In the genomic region with DNA sequence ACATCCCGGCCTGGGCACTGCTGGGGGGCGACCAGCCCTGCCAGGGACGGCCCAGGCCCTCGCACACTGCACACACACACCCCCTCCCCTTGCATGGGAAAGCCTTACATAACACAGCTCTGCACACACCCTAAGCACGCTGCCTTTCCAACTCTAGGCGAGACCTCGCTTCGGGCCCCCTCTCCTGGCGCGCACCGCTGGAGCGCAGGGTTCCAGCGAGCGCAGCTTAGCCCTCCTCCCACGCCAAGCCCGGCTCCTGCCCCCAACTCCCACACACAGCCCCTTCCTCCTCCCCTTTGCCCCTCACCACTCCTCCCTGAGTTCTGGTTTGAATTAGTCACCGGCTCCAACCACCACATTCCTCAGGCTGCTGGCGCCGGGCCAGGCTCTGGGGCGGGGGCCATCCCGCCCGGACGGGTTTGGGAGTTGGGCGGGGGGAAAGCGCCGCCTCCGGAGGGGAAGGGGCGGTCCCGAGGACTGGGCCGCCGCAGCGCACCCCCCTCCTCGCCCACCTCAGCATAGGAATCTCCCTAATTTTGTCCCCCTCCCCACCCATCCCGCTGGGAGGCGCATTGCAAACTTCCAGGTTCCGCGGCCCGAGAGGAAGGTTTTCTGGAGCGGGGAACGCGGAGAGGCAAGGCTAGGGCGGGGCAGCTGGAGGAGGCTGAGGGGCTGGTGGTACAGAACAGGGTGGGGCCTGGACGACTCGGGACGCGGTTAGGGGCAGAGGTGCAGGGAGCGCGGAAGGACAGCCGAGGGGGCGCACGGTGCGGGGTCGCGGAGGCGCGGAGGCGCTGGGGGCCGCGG, we compare ENCODE assay signal across 1 cellular context.
A peak's percentile ranks its signal among the peaks of the same experiment; 100 is the strongest.
TF ChIP-seq lines count a peak whose summit lies in the region.

No MANE protein-coding gene starts in this region.

TF ChIP-seq in K562, 482 proteins besides CTCF, POLR2A, EP300 and RAD21 (continued from another document and continues in another):
- TF ChIP-seq, protein P1, sequence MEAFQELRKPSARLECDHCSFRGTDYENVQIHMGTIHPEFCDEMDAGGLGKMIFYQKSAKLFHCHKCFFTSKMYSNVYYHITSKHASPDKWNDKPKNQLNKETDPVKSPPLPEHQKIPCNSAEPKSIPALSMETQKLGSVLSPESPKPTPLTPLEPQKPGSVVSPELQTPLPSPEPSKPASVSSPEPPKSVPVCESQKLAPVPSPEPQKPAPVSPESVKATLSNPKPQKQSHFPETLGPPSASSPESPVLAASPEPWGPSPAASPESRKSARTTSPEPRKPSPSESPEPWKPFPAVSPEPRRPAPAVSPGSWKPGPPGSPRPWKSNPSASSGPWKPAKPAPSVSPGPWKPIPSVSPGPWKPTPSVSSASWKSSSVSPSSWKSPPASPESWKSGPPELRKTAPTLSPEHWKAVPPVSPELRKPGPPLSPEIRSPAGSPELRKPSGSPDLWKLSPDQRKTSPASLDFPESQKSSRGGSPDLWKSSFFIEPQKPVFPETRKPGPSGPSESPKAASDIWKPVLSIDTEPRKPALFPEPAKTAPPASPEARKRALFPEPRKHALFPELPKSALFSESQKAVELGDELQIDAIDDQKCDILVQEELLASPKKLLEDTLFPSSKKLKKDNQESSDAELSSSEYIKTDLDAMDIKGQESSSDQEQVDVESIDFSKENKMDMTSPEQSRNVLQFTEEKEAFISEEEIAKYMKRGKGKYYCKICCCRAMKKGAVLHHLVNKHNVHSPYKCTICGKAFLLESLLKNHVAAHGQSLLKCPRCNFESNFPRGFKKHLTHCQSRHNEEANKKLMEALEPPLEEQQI (IDR thresholded peaks at IDR 0.05): no peak
- TF ChIP-seq CBX1 (IDR thresholded peaks at IDR 0.05; ENCODE audit: low read depth) (no peak; the same call in 1 of the 2 replicates), HDAC3 (IDR thresholded peaks at IDR 0.05; ENCODE audit: borderline replicate concordance, partially characterized antibody) (no peak), POLR2G (IDR thresholded peaks at IDR 0.05; ENCODE audit: low read depth, low read length) (0 out of 2 replicates have a peak, but pooled peaks have one; percentile 57), PHF8 (IDR thresholded peaks at IDR 0.05; ENCODE audit: borderline replicate concordance, low read length) (no peak), BACH1 (tag; IDR thresholded peaks at IDR 0.05) (no peak), ILF3 (IDR thresholded peaks at IDR 0.05; ENCODE audit: borderline replicate concordance) (no peak), TEAD1 (CRISPR knock-in tag; IDR thresholded peaks at IDR 0.05) (peak; percentile 93 to 96), ZNF263 (CRISPR knock-in tag; IDR thresholded peaks at IDR 0.05; ENCODE audit: borderline replicate concordance) (peak; percentile 99), ZSCAN32 (CRISPR knock-in tag; IDR thresholded peaks at IDR 0.05) (no peak), NCOA1 (IDR thresholded peaks at IDR 0.05; ENCODE audit: low read depth) (0 out of 2 replicates have a peak, but pooled peaks have one; percentile 34), KDM5B (IDR thresholded peaks at IDR 0.05; ENCODE audit: insufficient replicate concordance, low read depth, low read length) (peak; percentile 61), GATAD2A (IDR thresholded peaks at IDR 0.05) (peak; percentile 97), KLF16 (IDR thresholded peaks at IDR 0.05) (peak; percentile 88; the same call in 1 of the 2 replicates), JUNB (CRISPR knock-in tag; conservative IDR thresholded peaks at IDR 0.05) (no peak), GABPA (tag; conservative IDR thresholded peaks at IDR 0.05; ENCODE audit: low read depth) (no peak), BRD4 (IDR thresholded peaks at IDR 0.05) (peak; percentile 1; the same call in 1 of the 2 replicates), ZNF253 (CRISPR knock-in tag; conservative IDR thresholded peaks at IDR 0.05) (no peak), NFYB (IDR thresholded peaks at IDR 0.05; ENCODE audit: extremely low read depth, insufficient read length) (no peak), RCOR1 (IDR thresholded peaks at IDR 0.05; ENCODE audit: borderline replicate concordance in 1 of 2, low read depth in 2 of 2, low read length in 2 of 2) (peak in 1 of 2 experiments; percentile 84; a peak in 2 of 4 replicates), ZBTB7A (IDR thresholded peaks at IDR 0.05; ENCODE audit: borderline replicate concordance, control insufficient read depth, low read depth, low read length) (peak; percentile 98), TRIM28 (IDR thresholded peaks at IDR 0.05) (peak; percentile 74), ZNF584 (CRISPR knock-in tag; IDR thresholded peaks at IDR 0.05; ENCODE audit: low read depth) (no peak), ZNF583 (CRISPR knock-in tag; IDR thresholded peaks at IDR 0.05) (no peak)
- TF ChIP-seq, protein P2, sequence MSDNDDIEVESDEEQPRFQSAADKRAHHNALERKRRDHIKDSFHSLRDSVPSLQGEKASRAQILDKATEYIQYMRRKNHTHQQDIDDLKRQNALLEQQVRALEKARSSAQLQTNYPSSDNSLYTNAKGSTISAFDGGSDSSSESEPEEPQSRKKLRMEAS (CRISPR knock-in tag; IDR thresholded peaks at IDR 0.05): peak; percentile 67
- TF ChIP-seq, protein P3, sequence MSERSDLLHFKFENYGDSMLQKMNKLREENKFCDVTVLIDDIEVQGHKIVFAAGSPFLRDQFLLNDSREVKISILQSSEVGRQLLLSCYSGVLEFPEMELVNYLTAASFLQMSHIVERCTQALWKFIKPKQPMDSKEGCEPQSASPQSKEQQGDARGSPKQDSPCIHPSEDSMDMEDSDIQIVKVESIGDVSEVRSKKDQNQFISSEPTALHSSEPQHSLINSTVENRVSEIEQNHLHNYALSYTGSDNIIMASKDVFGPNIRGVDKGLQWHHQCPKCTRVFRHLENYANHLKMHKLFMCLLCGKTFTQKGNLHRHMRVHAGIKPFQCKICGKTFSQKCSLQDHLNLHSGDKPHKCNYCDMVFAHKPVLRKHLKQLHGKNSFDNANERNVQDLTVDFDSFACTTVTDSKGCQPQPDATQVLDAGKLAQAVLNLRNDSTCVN (CRISPR knock-in tag; IDR thresholded peaks at IDR 0.05): 0 out of 2 replicates have a peak, but pooled peaks have one; percentile 25
- TF ChIP-seq, protein P4, sequence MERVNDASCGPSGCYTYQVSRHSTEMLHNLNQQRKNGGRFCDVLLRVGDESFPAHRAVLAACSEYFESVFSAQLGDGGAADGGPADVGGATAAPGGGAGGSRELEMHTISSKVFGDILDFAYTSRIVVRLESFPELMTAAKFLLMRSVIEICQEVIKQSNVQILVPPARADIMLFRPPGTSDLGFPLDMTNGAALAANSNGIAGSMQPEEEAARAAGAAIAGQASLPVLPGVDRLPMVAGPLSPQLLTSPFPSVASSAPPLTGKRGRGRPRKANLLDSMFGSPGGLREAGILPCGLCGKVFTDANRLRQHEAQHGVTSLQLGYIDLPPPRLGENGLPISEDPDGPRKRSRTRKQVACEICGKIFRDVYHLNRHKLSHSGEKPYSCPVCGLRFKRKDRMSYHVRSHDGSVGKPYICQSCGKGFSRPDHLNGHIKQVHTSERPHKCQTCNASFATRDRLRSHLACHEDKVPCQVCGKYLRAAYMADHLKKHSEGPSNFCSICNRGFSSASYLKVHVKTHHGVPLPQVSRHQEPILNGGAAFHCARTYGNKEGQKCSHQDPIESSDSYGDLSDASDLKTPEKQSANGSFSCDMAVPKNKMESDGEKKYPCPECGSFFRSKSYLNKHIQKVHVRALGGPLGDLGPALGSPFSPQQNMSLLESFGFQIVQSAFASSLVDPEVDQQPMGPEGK (CRISPR knock-in tag; IDR thresholded peaks at IDR 0.05; ENCODE audit: borderline replicate concordance): no peak
- TF ChIP-seq, protein P5, sequence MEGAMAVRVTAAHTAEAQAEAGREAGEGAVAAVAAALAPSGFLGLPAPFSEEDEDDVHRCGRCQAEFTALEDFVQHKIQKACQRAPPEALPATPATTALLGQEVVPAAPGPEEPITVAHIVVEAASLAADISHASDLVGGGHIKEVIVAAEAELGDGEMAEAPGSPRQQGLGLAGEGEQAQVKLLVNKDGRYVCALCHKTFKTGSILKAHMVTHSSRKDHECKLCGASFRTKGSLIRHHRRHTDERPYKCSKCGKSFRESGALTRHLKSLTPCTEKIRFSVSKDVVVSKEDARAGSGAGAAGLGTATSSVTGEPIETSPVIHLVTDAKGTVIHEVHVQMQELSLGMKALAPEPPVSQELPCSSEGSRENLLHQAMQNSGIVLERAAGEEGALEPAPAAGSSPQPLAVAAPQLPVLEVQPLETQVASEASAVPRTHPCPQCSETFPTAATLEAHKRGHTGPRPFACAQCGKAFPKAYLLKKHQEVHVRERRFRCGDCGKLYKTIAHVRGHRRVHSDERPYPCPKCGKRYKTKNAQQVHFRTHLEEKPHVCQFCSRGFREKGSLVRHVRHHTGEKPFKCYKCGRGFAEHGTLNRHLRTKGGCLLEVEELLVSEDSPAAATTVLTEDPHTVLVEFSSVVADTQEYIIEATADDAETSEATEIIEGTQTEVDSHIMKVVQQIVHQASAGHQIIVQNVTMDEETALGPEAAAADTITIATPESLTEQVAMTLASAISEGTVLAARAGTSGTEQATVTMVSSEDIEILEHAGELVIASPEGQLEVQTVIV (CRISPR knock-in tag; IDR thresholded peaks at IDR 0.05; ENCODE audit: borderline replicate concordance): no peak
- TF ChIP-seq, protein P6, sequence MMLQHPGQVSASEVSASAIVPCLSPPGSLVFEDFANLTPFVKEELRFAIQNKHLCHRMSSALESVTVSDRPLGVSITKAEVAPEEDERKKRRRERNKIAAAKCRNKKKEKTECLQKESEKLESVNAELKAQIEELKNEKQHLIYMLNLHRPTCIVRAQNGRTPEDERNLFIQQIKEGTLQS (IDR thresholded peaks at IDR 0.05): peak; percentile 80
- TF ChIP-seq, protein P6 (CRISPR knock-in tag; conservative IDR thresholded peaks at IDR 0.05): no peak; the same call in 1 of the 2 replicates
- TF ChIP-seq, protein P7, sequence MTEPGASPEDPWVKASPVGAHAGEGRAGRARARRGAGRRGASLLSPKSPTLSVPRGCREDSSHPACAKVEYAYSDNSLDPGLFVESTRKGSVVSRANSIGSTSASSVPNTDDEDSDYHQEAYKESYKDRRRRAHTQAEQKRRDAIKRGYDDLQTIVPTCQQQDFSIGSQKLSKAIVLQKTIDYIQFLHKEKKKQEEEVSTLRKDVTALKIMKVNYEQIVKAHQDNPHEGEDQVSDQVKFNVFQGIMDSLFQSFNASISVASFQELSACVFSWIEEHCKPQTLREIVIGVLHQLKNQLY (CRISPR knock-in tag; conservative IDR thresholded peaks at IDR 0.05): no peak
- TF ChIP-seq, protein P8, sequence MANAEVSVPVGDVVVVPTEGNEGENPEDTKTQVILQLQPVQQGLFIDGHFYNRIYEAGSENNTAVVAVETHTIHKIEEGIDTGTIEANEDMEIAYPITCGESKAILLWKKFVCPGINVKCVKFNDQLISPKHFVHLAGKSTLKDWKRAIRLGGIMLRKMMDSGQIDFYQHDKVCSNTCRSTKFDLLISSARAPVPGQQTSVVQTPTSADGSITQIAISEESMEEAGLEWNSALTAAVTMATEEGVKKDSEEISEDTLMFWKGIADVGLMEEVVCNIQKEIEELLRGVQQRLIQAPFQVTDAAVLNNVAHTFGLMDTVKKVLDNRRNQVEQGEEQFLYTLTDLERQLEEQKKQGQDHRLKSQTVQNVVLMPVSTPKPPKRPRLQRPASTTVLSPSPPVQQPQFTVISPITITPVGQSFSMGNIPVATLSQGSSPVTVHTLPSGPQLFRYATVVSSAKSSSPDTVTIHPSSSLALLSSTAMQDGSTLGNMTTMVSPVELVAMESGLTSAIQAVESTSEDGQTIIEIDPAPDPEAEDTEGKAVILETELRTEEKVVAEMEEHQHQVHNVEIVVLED (CRISPR knock-in tag; IDR thresholded peaks at IDR 0.05): 0 out of 2 replicates have a peak, but pooled peaks have one; percentile 15
- TF ChIP-seq, protein P9, sequence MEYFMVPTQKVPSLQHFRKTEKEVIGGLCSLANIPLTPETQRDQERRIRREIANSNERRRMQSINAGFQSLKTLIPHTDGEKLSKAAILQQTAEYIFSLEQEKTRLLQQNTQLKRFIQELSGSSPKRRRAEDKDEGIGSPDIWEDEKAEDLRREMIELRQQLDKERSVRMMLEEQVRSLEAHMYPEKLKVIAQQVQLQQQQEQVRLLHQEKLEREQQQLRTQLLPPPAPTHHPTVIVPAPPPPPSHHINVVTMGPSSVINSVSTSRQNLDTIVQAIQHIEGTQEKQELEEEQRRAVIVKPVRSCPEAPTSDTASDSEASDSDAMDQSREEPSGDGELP (CRISPR knock-in tag; IDR thresholded peaks at IDR 0.05; ENCODE audit: borderline replicate concordance): peak; percentile 63
- TF ChIP-seq, protein P10, sequence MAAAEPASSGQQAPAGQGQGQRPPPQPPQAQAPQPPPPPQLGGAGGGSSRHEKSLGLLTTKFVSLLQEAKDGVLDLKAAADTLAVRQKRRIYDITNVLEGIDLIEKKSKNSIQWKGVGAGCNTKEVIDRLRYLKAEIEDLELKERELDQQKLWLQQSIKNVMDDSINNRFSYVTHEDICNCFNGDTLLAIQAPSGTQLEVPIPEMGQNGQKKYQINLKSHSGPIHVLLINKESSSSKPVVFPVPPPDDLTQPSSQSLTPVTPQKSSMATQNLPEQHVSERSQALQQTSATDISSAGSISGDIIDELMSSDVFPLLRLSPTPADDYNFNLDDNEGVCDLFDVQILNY (CRISPR knock-in tag; IDR thresholded peaks at IDR 0.05): 0 out of 2 replicates have a peak, but pooled peaks have one; percentile 89
- TF ChIP-seq, protein P11, sequence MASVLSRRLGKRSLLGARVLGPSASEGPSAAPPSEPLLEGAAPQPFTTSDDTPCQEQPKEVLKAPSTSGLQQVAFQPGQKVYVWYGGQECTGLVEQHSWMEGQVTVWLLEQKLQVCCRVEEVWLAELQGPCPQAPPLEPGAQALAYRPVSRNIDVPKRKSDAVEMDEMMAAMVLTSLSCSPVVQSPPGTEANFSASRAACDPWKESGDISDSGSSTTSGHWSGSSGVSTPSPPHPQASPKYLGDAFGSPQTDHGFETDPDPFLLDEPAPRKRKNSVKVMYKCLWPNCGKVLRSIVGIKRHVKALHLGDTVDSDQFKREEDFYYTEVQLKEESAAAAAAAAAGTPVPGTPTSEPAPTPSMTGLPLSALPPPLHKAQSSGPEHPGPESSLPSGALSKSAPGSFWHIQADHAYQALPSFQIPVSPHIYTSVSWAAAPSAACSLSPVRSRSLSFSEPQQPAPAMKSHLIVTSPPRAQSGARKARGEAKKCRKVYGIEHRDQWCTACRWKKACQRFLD (CRISPR knock-in tag; IDR thresholded peaks at IDR 0.05): no peak
